17 cellular contexts compared by ENCODE assay signal in the genomic region with DNA sequence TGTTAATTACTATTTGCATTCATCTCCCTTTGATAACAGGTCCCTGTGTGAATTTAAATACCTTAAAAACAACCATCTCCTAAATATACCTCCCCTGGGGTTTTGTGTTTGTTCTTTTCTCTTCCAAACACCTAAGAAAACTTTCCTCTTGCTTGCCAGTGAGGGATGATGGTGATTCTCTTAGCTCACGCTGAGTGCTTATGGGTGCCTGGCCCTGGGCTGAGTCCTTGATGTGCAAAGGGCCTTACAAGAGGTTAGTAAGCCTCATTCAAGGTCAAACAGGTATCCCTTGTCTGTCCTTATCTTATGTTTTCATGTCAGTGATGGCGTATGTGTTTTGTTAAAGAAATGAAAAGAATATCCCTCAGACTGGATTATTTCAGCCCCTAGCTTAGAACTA.
"Had no signal": no experiment of that assay in that cellular context is flagged by ENCODE, and none has a peak within 500 bp of the region (broad histone marks: within the 10 kb centered on the region; RNA-seq: fewer than 3 reads in every experiment).

No MANE protein-coding gene starts in this region.

- H3K27ac Mint-ChIP-seq: activated CD8-positive, alpha-beta memory T cell treated with anti-CD3 and anti-CD28 coated beads, Interleukin-2, amount 10 ng/mL, durations not matched to agents 7 days and 5 days; activated naive CD8-positive, alpha-beta T cell treated with anti-CD3 and anti-CD28 coated beads for 36 hours; memory B cell; stimulated activated naive CD8-positive, alpha-beta T cell treated with anti-CD3 and anti-CD28 coated beads, Interleukin-15, Interleukin-2, amounts not matched to agents 100 ng/mL and 50 ng/mL, for 24 hours had no signal

- H3K4me1 ChIP-seq: esophagus squamous epithelium, left lung had no signal

- H3K4me3 Mint-ChIP-seq: activated CD8-positive, alpha-beta memory T cell treated with anti-CD3 and anti-CD28 coated beads, Interleukin-2, amount 10 ng/mL, durations not matched to agents 7 days and 5 days; activated naive CD8-positive, alpha-beta T cell treated with anti-CD3 and anti-CD28 coated beads for 36 hours; activated T-cell treated with anti-CD3 and anti-CD28 coated beads, Interleukin-2, amount 50 U/mL, for 4 hours; memory B cell; stimulated activated naive CD8-positive, alpha-beta T cell treated with anti-CD3 and anti-CD28 coated beads, Interleukin-15, Interleukin-2, amounts not matched to agents 100 ng/mL and 50 ng/mL, for 24 hours had no signal

- H3K27ac ChIP-seq: esophagus squamous epithelium, left lung, ovary, thoracic aorta had no signal

- H3K9me3 ChIP-seq: ovary had no signal

- H3K27me3 ChIP-seq: esophagus squamous epithelium, left lung, ovary had no signal

- H3K36me3 ChIP-seq: esophagus squamous epithelium, left lung, ovary, thoracic aorta had no signal

- H3K4me3 ChIP-seq: esophagus squamous epithelium, left lung, ovary, thoracic aorta had no signal

- DNase-seq: activated CD4-positive, alpha-beta T cell treated with anti-CD3 and anti-CD28 coated beads, Interleukin-2, amount 50 U/mL, for 48 hours; activated CD4-positive, CD25-positive, alpha-beta regulatory T cell treated with anti-CD3 and anti-CD28 coated beads, Interleukin-2, amount 50 U/mL, for 72 hours; activated CD8-positive, alpha-beta memory T cell treated with anti-CD3 and anti-CD28 coated beads, Interleukin-2, amount 10 ng/mL, durations not matched to agents 7 days and 5 days; activated gamma-delta T cell treated with Interleukin-2 at 50 U/mL for 16 hours; activated naive CD8-positive, alpha-beta T cell treated with anti-CD3 and anti-CD28 coated beads for 36 hours; activated T-cell treated with anti-CD3 and anti-CD28 coated beads, Interleukin-2, amount 50 U/mL, for 4 hours; anterior cingulate cortex; esophagus squamous epithelium; head of caudate nucleus; islet precursor cell; left lung; ovary; stimulated activated CD4-positive, alpha-beta T cell treated with anti-CD3 and anti-CD28 coated beads, Interleukin-4, amount 100 ng/mL, for 1 hour; stimulated activated CD8-positive, alpha-beta memory T cell treated with anti-CD3 and anti-CD28 coated beads, Interleukin-4, amount 100 ng/mL, for 48 hours had no signal

- ATAC-seq: activated CD8-positive, alpha-beta memory T cell treated with anti-CD3 and anti-CD28 coated beads, Interleukin-2, amount 10 ng/mL, durations not matched to agents 7 days and 5 days; activated T-cell treated with anti-CD3 and anti-CD28 coated beads, Interleukin-2, amount 50 U/mL, for 4 hours had no signal

- H3K4me1 Mint-ChIP-seq: memory B cell had no signal

- H3K36me3 Mint-ChIP-seq: activated CD8-positive, alpha-beta memory T cell treated with anti-CD3 and anti-CD28 coated beads, Interleukin-2, amount 10 ng/mL, durations not matched to agents 7 days and 5 days; activated naive CD8-positive, alpha-beta T cell treated with anti-CD3 and anti-CD28 coated beads for 36 hours had no signal
